9 cellular contexts compared by ENCODE assay signal in genomic region chr19:3135961-3136683, GRCh38. TPM values are rescaled to one million over a fixed set of nuclear protein-coding genes. Genes with fewer than 3 reads are reported as not detected.
A peak's percentile ranks its signal among the peaks of the same experiment; 100 is the strongest.
DNase-seq lines count a peak whose midpoint lies in the region; ATAC-seq, FAIRE-seq and TF ChIP-seq lines count a peak whose summit lies in the region.
"Had no signal": no experiment of that assay in that cellular context is flagged by ENCODE, and none has a peak within 500 bp of the region (broad histone marks: within the 10 kb centered on the region; RNA-seq: fewer than 3 reads in every experiment).

Gene GNA15, plus strand, starts transcription at chr19:3136033. Its CDS starts 418 bp downstream, at chr19:3136451.

- TF ChIP-seq CTCF in activated CD8-positive, alpha-beta T cell treated with anti-CD3 and anti-CD28 coated beads for 36 hours (IDR thresholded peaks at IDR 0.05): no peak
- TF ChIP-seq CTCF in kidney (IDR thresholded peaks at IDR 0.05; ENCODE audit: borderline replicate concordance, extremely low read depth, insufficient read depth) (no peak), tibial artery (IDR thresholded peaks at IDR 0.05) (no peak), WERI-Rb-1 (IDR thresholded peaks at IDR 0.05; ENCODE audit: low read depth, low read length) (no peak)

- POLR2A ChIA-PET in activated CD8-positive, alpha-beta T cell treated with anti-CD3 and anti-CD28 coated beads for 36 hours (lab: Charles Lee): interaction anchor here (1.0 to 1.6 kb wide), 2 partner anchors 27 to 44 kb away, joined by 3 to 4 read pairs; no protein-coding TSS in a partner anchor

- H3K27ac Mint-ChIP-seq in activated CD8-positive, alpha-beta T cell treated with anti-CD3 and anti-CD28 coated beads for 36 hours: peak within 1 kb of the TSS; percentile 25

- CTCF ChIA-PET in activated CD8-positive, alpha-beta T cell treated with anti-CD3 and anti-CD28 coated beads for 36 hours (lab: Charles Lee): interaction anchor here (0.7 to 6.0 kb wide), 9 partner anchors 8 to 186 kb away, joined by 3 to 24 read pairs (median 4); no protein-coding TSS in a partner anchor

- FAIRE-seq in kidney (lab: Jason Lieb, UNC): no peak
- FAIRE-seq: A549 had no signal

- peak within 1 kb of the TSS; percentile 74 for H3K4me3 Mint-ChIP-seq in activated CD8-positive, alpha-beta T cell treated with anti-CD3 and anti-CD28 coated beads for 36 hours

- H3K9me3 ChIP-seq in kidney (ENCODE audit: control insufficient read depth in 1 of 2, low read length in 2 of 2) (peaks cover 0 to 4% of the 10 kb centered on the region in 2 donors), tibial artery (peaks cover 0 to 3% (median 0%) of the 10 kb centered on the region in 3 donors), WERI-Rb-1 (ENCODE audit: severe bottlenecking) (peaks cover 2% of the 10 kb centered on the region)
- H3K9me3 ChIP-seq: A549 had no signal

- intact Hi-C loops in activated CD8-positive, alpha-beta T cell treated with anti-CD3 and anti-CD28 coated beads for 36 hours (cut with micrococcal nuclease): no loop called here
- intact Hi-C loops in kidney (cut with DNase I) (no loop called here), tibial artery (cut with DNase I; ENCODE audit: low total_unique reads) (no loop called here)

- H3K9me3 Mint-ChIP-seq in activated CD8-positive, alpha-beta T cell treated with anti-CD3 and anti-CD28 coated beads for 36 hours: peaks cover 6% of the 10 kb centered on the region

- peak; percentile 39 to 51 for ATAC-seq in activated CD4-positive, CD25-positive, alpha-beta regulatory T cell treated with anti-CD3 and anti-CD28 coated beads, Interleukin-2, amount 50 U/mL, for 24 hours
- peak; percentile 10 for ATAC-seq in activated CD8-positive, alpha-beta T cell treated with anti-CD3 and anti-CD28 coated beads for 36 hours
- ATAC-seq: A549 had no signal

- H3K4me1 Mint-ChIP-seq in activated CD8-positive, alpha-beta T cell treated with anti-CD3 and anti-CD28 coated beads for 36 hours (ENCODE audit: low read depth): peaks cover 37% of the 10 kb centered on the region

- H3K36me3 Mint-ChIP-seq in activated CD8-positive, alpha-beta T cell treated with anti-CD3 and anti-CD28 coated beads for 36 hours (ENCODE audit: low read depth): peaks cover 12% of the 10 kb centered on the region

- no peak within 1 kb of the TSS for H3K4me3 ChIP-seq in kidney (ENCODE audit: low read length in 2 of 2)
- H3K4me3 ChIP-seq in tibial artery: peak within 1 kb of the TSS; percentile 36 to 41
- no peak within 1 kb of the TSS for H3K4me3 ChIP-seq in WERI-Rb-1 (ENCODE audit: low read depth, low read length)
- H3K4me3 ChIP-seq: A549 had no signal

- H3K27me3 ChIP-seq in tibial artery: peaks cover 0 to 22% of the 10 kb centered on the region in 2 donors
- no peaks in the 10 kb centered on the region for H3K27me3 ChIP-seq in WERI-Rb-1 (ENCODE audit: insufficient read depth, low read depth, severe bottlenecking)

- H3K36me3 ChIP-seq in kidney (ENCODE audit: control insufficient read depth in 1 of 2, insufficient read depth in 2 of 2, low read length in 2 of 2) (no peaks in the 10 kb centered on the region), tibial artery (no peaks in the 10 kb centered on the region), WERI-Rb-1 (no peaks in the 10 kb centered on the region)

- peaks cover 0 to 2% of the 10 kb centered on the region in 2 donors for H3K4me1 ChIP-seq in kidney (ENCODE audit: control insufficient read depth in 1 of 2, insufficient read depth in 1 of 2, low read depth in 1 of 2, low read length in 2 of 2)
- no peaks in the 10 kb centered on the region for H3K4me1 ChIP-seq in tibial artery
- H3K4me1 ChIP-seq: A549 had no signal

- H3K27me3 Mint-ChIP-seq in activated CD8-positive, alpha-beta T cell treated with anti-CD3 and anti-CD28 coated beads for 36 hours: peaks cover 10% of the 10 kb centered on the region

- peak within 1 kb of the TSS in 1 of 2 donors; percentile 63 for H3K27ac ChIP-seq in kidney (ENCODE audit: low read depth in 2 of 2, low read length in 2 of 2)
- H3K27ac ChIP-seq in tibial artery: no peak within 1 kb of the TSS
- no peak within 1 kb of the TSS for H3K27ac ChIP-seq in WERI-Rb-1
- H3K27ac ChIP-seq: A549 had no signal

- no peak for DNase-seq in activated CD4-positive, CD25-positive, alpha-beta regulatory T cell treated with anti-CD3 and anti-CD28 coated beads, Interleukin-2, amount 50 U/mL, for 72 hours
- DNase-seq in activated CD8-positive, alpha-beta T cell treated with anti-CD3 and anti-CD28 coated beads for 36 hours: peak; percentile 60
- DNase-seq in kidney (peak; percentile 77), tibial artery (no peak), activated gamma-delta T cell treated with Interleukin-2 at 50 U/mL for 16 hours (no peak), WERI-Rb-1 (no peak), pons (ENCODE audit: low spot score) (no peak)

- peak within 1 kb of the TSS in 1 of 2 donors; percentile 34 for H3K9ac ChIP-seq in kidney (ENCODE audit: low read length in 2 of 2)

RNA-seq across cellular contexts. Expression of gene GNA15, which starts in this region (rescaled TPM):
- 10 to 100 TPM; 44.1 to 45.5 TPM for total RNA-seq in activated CD8-positive, alpha-beta T cell treated with anti-CD3 and anti-CD28 coated beads for 36 hours
- total RNA-seq in kidney: 8.7 TPM
- 1.7 TPM for polyA plus RNA-seq in kidney (ENCODE audit: insufficient read depth, low read depth, low replicate concordance)

Comparison
In these comparisons a context has a peak if more than half of its experiments do, and no peak if none do; other contexts are left out.
1. DNase-seq: peak in activated CD8-positive, alpha-beta T cell treated with anti-CD3 and anti-CD28 coated beads for 36 hours (single experiment) and kidney (single experiment); none in activated CD4-positive, CD25-positive, alpha-beta regulatory T cell treated with anti-CD3 and anti-CD28 coated beads, Interleukin-2, amount 50 U/mL, for 72 hours (single experiment), tibial artery (0 of 2), activated gamma-delta T cell treated with Interleukin-2 at 50 U/mL for 16 hours (single experiment), WERI-Rb-1 (single experiment) and pons (single experiment).
2. H3K4me3 ChIP-seq: peak in tibial artery (2 of 2); none in kidney (0 of 2) and WERI-Rb-1 (single experiment).